24 cellular contexts compared by ENCODE assay signal in the genomic region with DNA sequence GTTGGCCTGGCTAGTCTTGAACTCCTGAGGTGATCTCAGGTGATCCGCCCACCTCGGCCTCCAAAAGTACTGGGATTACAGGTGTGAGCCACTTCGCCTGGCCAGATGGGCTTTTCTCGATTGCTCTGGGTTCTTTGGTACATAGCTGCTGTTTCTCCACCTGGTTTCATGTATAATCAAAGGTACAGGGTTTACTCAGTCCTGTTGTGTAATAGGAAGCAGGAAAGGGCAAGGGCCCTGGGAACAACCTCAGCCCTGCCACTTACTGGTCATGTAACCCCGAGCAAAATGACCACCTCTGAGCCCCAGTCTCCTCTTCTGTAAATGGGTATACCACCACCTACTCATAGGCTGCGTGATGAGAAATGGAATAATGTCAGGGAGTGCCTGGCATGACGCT. TPM values are rescaled to one million over a fixed set of nuclear protein-coding genes. Genes with fewer than 3 reads are reported as not detected.
DNase-seq lines count a peak whose midpoint lies in the region; ATAC-seq and TF ChIP-seq lines count a peak whose summit lies in the region.
"Had no signal": no experiment of that assay in that cellular context is flagged by ENCODE, and none has a peak within 500 bp of the region (broad histone marks: within the 10 kb centered on the region; RNA-seq: fewer than 3 reads in every experiment).

No MANE protein-coding gene starts in this region.

- H4K91ac ChIP-seq in mesenchymal stem cell (ENCODE audit: low read length): no peak overlapping the region

- no peak overlapping the region for H2BK120ac ChIP-seq in mesenchymal stem cell (ENCODE audit: low read depth, low read length)

- no peak overlapping the region for H2AFZ ChIP-seq in mesenchymal stem cell (ENCODE audit: low read depth, low read length)
- H2AFZ ChIP-seq: GM23338 had no signal

- no peak for DNase-seq in activated CD4-positive, alpha-beta T cell treated with anti-CD3 and anti-CD28 coated beads, Interleukin-2, amount 10 ng/mL, durations not matched to agents 7 days and 5 days
- DNase-seq in activated CD4-positive, alpha-beta T cell treated with anti-CD3 and anti-CD28 coated beads, Interleukin-2, amount 50 U/mL, for 48 hours: no peak
- no peak for DNase-seq in CD4-positive, CD25-positive, alpha-beta regulatory T cell
- DNase-seq in fibroblast of villous mesenchyme (ENCODE audit: low read depth) (peak; percentile 57), mesenchymal stem cell (no peak), NCI-H187 (lab: John Stamatoyannopoulos, UW) (no peak)
- DNase-seq: ACHN, DMS53, GDM1, KG1, NCI-H1092 treated with DMSO at 0.1 percent for 48 hours, NCI-H146, NCI-H2081, NCI-H2171, NCI-H524 treated with DMSO at 0.1 percent for 48 hours, NCI-H82, SJCRH30 had no signal

- H3K36me3 ChIP-seq in CD4-positive, CD25-positive, alpha-beta regulatory T cell (ENCODE audit: control insufficient read depth, insufficient read depth, low read length): peaks cover 99% of the 10 kb centered on the region
- peaks cover 69 to 100% of the 10 kb centered on the region in 2 experiments for H3K36me3 ChIP-seq in mesenchymal stem cell (ENCODE audit: control insufficient read depth in 1 of 2, insufficient read depth in 2 of 2, low read depth in 1 of 2, low read length in 2 of 2)
- H3K36me3 ChIP-seq: SJCRH30 had no signal

- H2AK5ac ChIP-seq in mesenchymal stem cell (ENCODE audit: low read length, severe bottlenecking): peak overlapping the region; percentile 22

- no peak overlapping the region for H3K23ac ChIP-seq in mesenchymal stem cell (ENCODE audit: low read length in 2 of 2)

- H3K27me3 Mint-ChIP-seq in activated CD4-positive, alpha-beta T cell treated with anti-CD3 and anti-CD28 coated beads, Interleukin-2, amount 10 ng/mL, durations not matched to agents 7 days and 5 days: no peaks in the 10 kb centered on the region
- no peaks in the 10 kb centered on the region for H3K27me3 Mint-ChIP-seq in CD4-positive, CD25-positive, alpha-beta regulatory T cell

- H3K4me2 ChIP-seq in mesenchymal stem cell (ENCODE audit: low read length, poor library complexity, severe bottlenecking): no peak overlapping the region
- H3K4me2 ChIP-seq: BLaER1 treated with 17β-estradiol and CSF1 and Interleukin-3, amounts not matched to agents 10 nM and 100 nM; GM23338 had no signal

- peaks cover 36% of the 10 kb centered on the region for H3K4me1 Mint-ChIP-seq in activated CD4-positive, alpha-beta T cell treated with anti-CD3 and anti-CD28 coated beads, Interleukin-2, amount 10 ng/mL, durations not matched to agents 7 days and 5 days
- peaks cover 9 to 21% (median 10%) of the 10 kb centered on the region in 4 donors for H3K4me1 Mint-ChIP-seq in CD4-positive, CD25-positive, alpha-beta regulatory T cell
- H3K4me1 Mint-ChIP-seq: GM23338 had no signal

- CTCF ChIA-PET in activated CD4-positive, alpha-beta T cell treated with anti-CD3 and anti-CD28 coated beads, Interleukin-2, amount 10 ng/mL, durations not matched to agents 7 days and 5 days (lab: Charles Lee): no interaction called here

- no peak overlapping the region for H4K8ac ChIP-seq in mesenchymal stem cell (ENCODE audit: low read length)

- H3K4me3 ChIP-seq in CD4-positive, CD25-positive, alpha-beta regulatory T cell (ENCODE audit: low read depth, low read length): no peak overlapping the region
- H3K4me3 ChIP-seq in fibroblast of villous mesenchyme (ENCODE audit: low read depth, low read length): no peak overlapping the region
- no peak overlapping the region for H3K4me3 ChIP-seq in mesenchymal stem cell (ENCODE audit: insufficient read depth in 1 of 2, low read depth in 1 of 2, low read length in 2 of 2)
- H3K4me3 ChIP-seq: BLaER1 treated with 17β-estradiol and CSF1 and Interleukin-3, amounts not matched to agents 10 nM and 100 nM; GM23338; HAP-1; SJCRH30 had no signal

- no peak overlapping the region for H2BK5ac ChIP-seq in mesenchymal stem cell (ENCODE audit: low read depth, low read length, poor library complexity, severe bottlenecking)

- ATAC-seq in CD4-positive, CD25-positive, alpha-beta regulatory T cell (ENCODE audit: low read depth in 2 of 2): no peak
- ATAC-seq in HG02798 (IDR thresholded peaks at IDR 0.05; ENCODE audit: poor library complexity, unreplicated experiment) (no peak), GM18867 (IDR thresholded peaks at IDR 0.05; ENCODE audit: unreplicated experiment) (no peak)
- ATAC-seq: GM23338, Panc1 had no signal

- H3K36me3 Mint-ChIP-seq in activated CD4-positive, alpha-beta T cell treated with anti-CD3 and anti-CD28 coated beads, Interleukin-2, amount 10 ng/mL, durations not matched to agents 7 days and 5 days (ENCODE audit: low read depth): peaks cover 71% of the 10 kb centered on the region
- H3K36me3 Mint-ChIP-seq in CD4-positive, CD25-positive, alpha-beta regulatory T cell: peaks cover 49% of the 10 kb centered on the region

- peak overlapping the region; percentile 15 for H3K27ac Mint-ChIP-seq in activated CD4-positive, alpha-beta T cell treated with anti-CD3 and anti-CD28 coated beads, Interleukin-2, amount 10 ng/mL, durations not matched to agents 7 days and 5 days
- H3K27ac Mint-ChIP-seq in CD4-positive, CD25-positive, alpha-beta regulatory T cell: peak overlapping the region in 2 of 3 donors; percentile 49 to 69
- H3K27ac Mint-ChIP-seq: GM23338 had no signal

- H3K4me1 ChIP-seq in CD4-positive, CD25-positive, alpha-beta regulatory T cell (ENCODE audit: control insufficient read depth, insufficient read depth, low read length, poor library complexity, severe bottlenecking): no peaks in the 10 kb centered on the region
- H3K4me1 ChIP-seq in mesenchymal stem cell (ENCODE audit: control insufficient read depth, insufficient read depth, low read depth, low read length): peaks cover 9% of the 10 kb centered on the region
- H3K4me1 ChIP-seq: HAP-1, SJCRH30 had no signal

- WGBS in mesenchymal stem cell: 98% methylated on average over 7 of the region's 7 CpGs

- no peak overlapping the region for H3K27ac ChIP-seq in CD4-positive, CD25-positive, alpha-beta regulatory T cell (ENCODE audit: insufficient read depth, low read length, poor library complexity, severe bottlenecking)
- H3K27ac ChIP-seq in mesenchymal stem cell (ENCODE audit: low read length, poor library complexity, severe bottlenecking): peak overlapping the region; percentile 76
- H3K27ac ChIP-seq: 22Rv1; BLaER1 treated with 17β-estradiol and CSF1 and Interleukin-3, amounts not matched to agents 10 nM and 100 nM; SJCRH30 had no signal

- H3K9me3 Mint-ChIP-seq in activated CD4-positive, alpha-beta T cell treated with anti-CD3 and anti-CD28 coated beads, Interleukin-2, amount 10 ng/mL, durations not matched to agents 7 days and 5 days: no peaks in the 10 kb centered on the region
- H3K9me3 Mint-ChIP-seq in CD4-positive, CD25-positive, alpha-beta regulatory T cell: no peaks in the 10 kb centered on the region
- H3K9me3 Mint-ChIP-seq: GM23338 had no signal

- no peak for TF ChIP-seq CTCF in fibroblast of villous mesenchyme (IDR thresholded peaks at IDR 0.05; ENCODE audit: insufficient read depth, low read depth, low read length)

- no peaks in the 10 kb centered on the region for H3K27me3 ChIP-seq in CD4-positive, CD25-positive, alpha-beta regulatory T cell (ENCODE audit: control insufficient read depth, insufficient read depth, low read length)
- H3K27me3 ChIP-seq in mesenchymal stem cell (ENCODE audit: control insufficient read depth in 1 of 2, insufficient read depth in 1 of 2, low read length in 2 of 2): no peaks in the 10 kb centered on the region
- H3K27me3 ChIP-seq: SJCRH30 had no signal

- H3K18ac ChIP-seq in mesenchymal stem cell (ENCODE audit: low read depth in 1 of 2, low read length in 2 of 2): no peak overlapping the region

- H3K4ac ChIP-seq in mesenchymal stem cell (ENCODE audit: low read depth in 1 of 2, low read length in 2 of 2): no peak overlapping the region

- H3K14ac ChIP-seq in mesenchymal stem cell (ENCODE audit: low read length in 2 of 2): no peak overlapping the region

- no peak overlapping the region for H3K4me3 Mint-ChIP-seq in activated CD4-positive, alpha-beta T cell treated with anti-CD3 and anti-CD28 coated beads, Interleukin-2, amount 10 ng/mL, durations not matched to agents 7 days and 5 days
- H3K4me3 Mint-ChIP-seq in CD4-positive, CD25-positive, alpha-beta regulatory T cell: no peak overlapping the region
- H3K4me3 Mint-ChIP-seq: GM23338 had no signal

- POLR2A ChIA-PET in activated CD4-positive, alpha-beta T cell treated with anti-CD3 and anti-CD28 coated beads, Interleukin-2, amount 10 ng/mL, durations not matched to agents 7 days and 5 days (lab: Charles Lee): no interaction called here

- no peaks in the 10 kb centered on the region for H3K9me3 ChIP-seq in CD4-positive, CD25-positive, alpha-beta regulatory T cell (ENCODE audit: control insufficient read depth in 2 of 2, low read length in 2 of 2)
- H3K9me3 ChIP-seq in mesenchymal stem cell (ENCODE audit: control insufficient read depth, low read length): no peaks in the 10 kb centered on the region
- H3K9me3 ChIP-seq: HAP-1, SJCRH30 had no signal

- no peak overlapping the region for H2BK12ac ChIP-seq in mesenchymal stem cell (ENCODE audit: low read length in 2 of 2)

- no peak overlapping the region for H2BK15ac ChIP-seq in mesenchymal stem cell (ENCODE audit: low read depth, poor library complexity, severe bottlenecking)

- H3K9ac ChIP-seq in mesenchymal stem cell (ENCODE audit: low read length): no peak overlapping the region
- H3K9ac ChIP-seq: BLaER1 treated with 17β-estradiol and CSF1 and Interleukin-3, amounts not matched to agents 10 nM and 100 nM had no signal

- H3K79me1 ChIP-seq in mesenchymal stem cell (replicated peaks; ENCODE audit: low read length, poor library complexity, severe bottlenecking): peaks cover 18% of the 10 kb centered on the region

RNA-seq across cellular contexts. Expression of gene RMC1, which starts 34.0 kb away (rescaled TPM):
- total RNA-seq in activated CD4-positive, alpha-beta T cell treated with anti-CD3 and anti-CD28 coated beads, Interleukin-2, amount 10 ng/mL, durations not matched to agents 7 days and 5 days: 10 to 100 TPM; 56.0 to 66.4 TPM
- 62.1 TPM for total RNA-seq in CD4-positive, CD25-positive, alpha-beta regulatory T cell
- 10 to 100 TPM; 36.8 to 51.8 (median 44.0) TPM for polyA plus RNA-seq in CD4-positive, CD25-positive, alpha-beta regulatory T cell
- total RNA-seq in fibroblast of villous mesenchyme: 19.0 and 32.0 TPM in 2 replicates
- 24.8 TPM for polyA plus RNA-seq in mesenchymal stem cell (2013, experiment 1 of 2)
- polyA plus RNA-seq in mesenchymal stem cell (2013, experiment 2 of 2): 24.4 TPM

RNA-seq across cellular contexts. Expression of gene NPC1, which starts 49.0 kb away (rescaled TPM):
- total RNA-seq in activated CD4-positive, alpha-beta T cell treated with anti-CD3 and anti-CD28 coated beads, Interleukin-2, amount 10 ng/mL, durations not matched to agents 7 days and 5 days: 10 to 100 TPM; 33.8 to 37.3 TPM
- 86.9 TPM for total RNA-seq in CD4-positive, CD25-positive, alpha-beta regulatory T cell
- 10 to 100 TPM; 17.4 to 24.3 (median 20.4) TPM for polyA plus RNA-seq in CD4-positive, CD25-positive, alpha-beta regulatory T cell
- total RNA-seq in fibroblast of villous mesenchyme: 34.5 and 38.4 TPM in 2 replicates
- polyA plus RNA-seq in mesenchymal stem cell (2013, experiment 1 of 2): 65.6 TPM
- polyA plus RNA-seq in mesenchymal stem cell (2013, experiment 2 of 2): 62.1 TPM
